1 cellular context compared by ENCODE assay signal in the genomic region with DNA sequence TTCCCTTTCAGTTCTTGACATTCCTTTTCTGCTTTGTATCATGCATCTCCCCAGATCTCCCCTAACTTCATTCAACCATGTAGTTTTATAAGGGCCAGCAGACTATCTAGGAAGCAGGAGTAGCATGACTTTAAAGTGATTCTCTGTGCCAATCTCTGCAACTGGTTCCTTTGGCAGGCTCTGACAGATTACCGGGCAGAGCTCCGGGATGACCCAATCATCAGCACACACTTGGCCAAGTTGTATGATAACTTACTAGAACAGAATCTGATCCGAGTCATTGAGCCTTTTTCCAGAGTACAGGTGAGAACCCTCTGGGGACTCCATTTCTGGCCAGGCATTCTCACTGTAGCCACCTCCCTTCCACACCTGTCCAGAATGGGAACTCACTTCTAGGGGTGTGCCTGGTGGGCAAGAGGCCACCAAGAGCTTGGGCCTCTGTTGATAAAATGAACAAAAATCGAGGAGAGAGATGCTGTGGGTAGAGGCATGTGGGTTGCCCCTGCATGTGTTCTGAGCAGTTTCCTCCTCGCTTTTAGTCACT.
TF ChIP-seq lines count a peak whose summit lies in the region.

No MANE protein-coding gene starts in this region.

TF ChIP-seq in GM23338, 12 proteins besides CTCF, POLR2A, EP300 and RAD21:
- no peak for TF ChIP-seq ZNF331 (CRISPR knock-in tag; IDR thresholded peaks at IDR 0.05; ENCODE audit: low read depth)
- TF ChIP-seq, protein P1, sequence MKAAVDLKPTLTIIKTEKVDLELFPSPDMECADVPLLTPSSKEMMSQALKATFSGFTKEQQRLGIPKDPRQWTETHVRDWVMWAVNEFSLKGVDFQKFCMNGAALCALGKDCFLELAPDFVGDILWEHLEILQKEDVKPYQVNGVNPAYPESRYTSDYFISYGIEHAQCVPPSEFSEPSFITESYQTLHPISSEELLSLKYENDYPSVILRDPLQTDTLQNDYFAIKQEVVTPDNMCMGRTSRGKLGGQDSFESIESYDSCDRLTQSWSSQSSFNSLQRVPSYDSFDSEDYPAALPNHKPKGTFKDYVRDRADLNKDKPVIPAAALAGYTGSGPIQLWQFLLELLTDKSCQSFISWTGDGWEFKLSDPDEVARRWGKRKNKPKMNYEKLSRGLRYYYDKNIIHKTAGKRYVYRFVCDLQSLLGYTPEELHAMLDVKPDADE (IDR thresholded peaks at IDR 0.05): no peak
- TF ChIP-seq, protein P2, sequence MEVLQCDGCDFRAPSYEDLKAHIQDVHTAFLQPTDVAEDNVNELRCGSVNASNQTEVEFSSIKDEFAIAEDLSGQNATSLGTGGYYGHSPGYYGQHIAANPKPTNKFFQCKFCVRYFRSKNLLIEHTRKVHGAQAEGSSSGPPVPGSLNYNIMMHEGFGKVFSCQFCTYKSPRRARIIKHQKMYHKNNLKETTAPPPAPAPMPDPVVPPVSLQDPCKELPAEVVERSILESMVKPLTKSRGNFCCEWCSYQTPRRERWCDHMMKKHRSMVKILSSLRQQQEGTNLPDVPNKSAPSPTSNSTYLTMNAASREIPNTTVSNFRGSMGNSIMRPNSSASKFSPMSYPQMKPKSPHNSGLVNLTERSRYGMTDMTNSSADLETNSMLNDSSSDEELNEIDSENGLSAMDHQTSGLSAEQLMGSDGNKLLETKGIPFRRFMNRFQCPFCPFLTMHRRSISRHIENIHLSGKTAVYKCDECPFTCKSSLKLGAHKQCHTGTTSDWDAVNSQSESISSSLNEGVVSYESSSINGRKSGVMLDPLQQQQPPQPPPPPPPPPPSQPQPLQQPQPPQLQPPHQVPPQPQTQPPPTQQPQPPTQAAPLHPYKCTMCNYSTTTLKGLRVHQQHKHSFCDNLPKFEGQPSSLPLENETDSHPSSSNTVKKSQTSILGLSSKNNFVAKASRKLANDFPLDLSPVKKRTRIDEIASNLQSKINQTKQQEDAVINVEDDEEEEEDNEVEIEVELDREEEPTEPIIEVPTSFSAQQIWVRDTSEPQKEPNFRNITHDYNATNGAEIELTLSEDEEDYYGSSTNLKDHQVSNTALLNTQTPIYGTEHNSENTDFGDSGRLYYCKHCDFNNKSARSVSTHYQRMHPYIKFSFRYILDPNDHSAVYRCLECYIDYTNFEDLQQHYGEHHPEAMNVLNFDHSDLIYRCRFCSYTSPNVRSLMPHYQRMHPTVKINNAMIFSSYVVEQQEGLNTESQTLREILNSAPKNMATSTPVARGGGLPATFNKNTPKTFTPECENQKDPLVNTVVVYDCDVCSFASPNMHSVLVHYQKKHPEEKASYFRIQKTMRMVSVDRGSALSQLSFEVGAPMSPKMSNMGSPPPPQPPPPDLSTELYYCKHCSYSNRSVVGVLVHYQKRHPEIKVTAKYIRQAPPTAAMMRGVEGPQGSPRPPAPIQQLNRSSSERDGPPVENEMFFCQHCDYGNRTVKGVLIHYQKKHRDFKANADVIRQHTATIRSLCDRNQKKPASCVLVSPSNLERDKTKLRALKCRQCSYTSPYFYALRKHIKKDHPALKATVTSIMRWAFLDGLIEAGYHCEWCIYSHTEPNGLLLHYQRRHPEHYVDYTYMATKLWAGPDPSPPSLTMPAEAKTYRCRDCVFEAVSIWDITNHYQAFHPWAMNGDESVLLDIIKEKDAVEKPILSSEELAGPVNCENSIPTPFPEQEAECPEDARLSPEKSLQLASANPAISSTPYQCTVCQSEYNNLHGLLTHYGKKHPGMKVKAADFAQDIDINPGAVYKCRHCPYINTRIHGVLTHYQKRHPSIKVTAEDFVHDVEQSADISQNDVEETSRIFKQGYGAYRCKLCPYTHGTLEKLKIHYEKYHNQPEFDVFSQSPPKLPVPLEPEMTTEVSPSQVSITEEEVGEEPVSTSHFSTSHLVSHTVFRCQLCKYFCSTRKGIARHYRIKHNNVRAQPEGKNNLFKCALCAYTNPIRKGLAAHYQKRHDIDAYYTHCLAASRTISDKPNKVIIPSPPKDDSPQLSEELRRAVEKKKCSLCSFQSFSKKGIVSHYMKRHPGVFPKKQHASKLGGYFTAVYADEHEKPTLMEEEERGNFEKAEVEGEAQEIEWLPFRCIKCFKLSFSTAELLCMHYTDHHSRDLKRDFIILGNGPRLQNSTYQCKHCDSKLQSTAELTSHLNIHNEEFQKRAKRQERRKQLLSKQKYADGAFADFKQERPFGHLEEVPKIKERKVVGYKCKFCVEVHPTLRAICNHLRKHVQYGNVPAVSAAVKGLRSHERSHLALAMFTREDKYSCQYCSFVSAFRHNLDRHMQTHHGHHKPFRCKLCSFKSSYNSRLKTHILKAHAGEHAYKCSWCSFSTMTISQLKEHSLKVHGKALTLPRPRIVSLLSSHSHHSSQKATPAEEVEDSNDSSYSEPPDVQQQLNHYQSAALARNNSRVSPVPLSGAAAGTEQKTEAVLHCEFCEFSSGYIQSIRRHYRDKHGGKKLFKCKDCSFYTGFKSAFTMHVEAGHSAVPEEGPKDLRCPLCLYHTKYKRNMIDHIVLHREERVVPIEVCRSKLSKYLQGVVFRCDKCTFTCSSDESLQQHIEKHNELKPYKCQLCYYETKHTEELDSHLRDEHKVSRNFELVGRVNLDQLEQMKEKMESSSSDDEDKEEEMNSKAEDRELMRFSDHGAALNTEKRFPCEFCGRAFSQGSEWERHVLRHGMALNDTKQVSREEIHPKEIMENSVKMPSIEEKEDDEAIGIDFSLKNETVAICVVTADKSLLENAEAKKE (CRISPR knock-in tag; IDR thresholded peaks at IDR 0.05): no peak
- no peak for TF ChIP-seq POLR2AphosphoS5 (IDR thresholded peaks at IDR 0.05; ENCODE audit: low read depth)
- no peak for TF ChIP-seq CREB1 (CRISPR knock-in tag; IDR thresholded peaks at IDR 0.05; ENCODE audit: low read depth)
- no peak for TF ChIP-seq EZH2phosphoT487 (IDR thresholded peaks at IDR 0.05; ENCODE audit: unreplicated experiment)
- TF ChIP-seq STAT1 (IDR thresholded peaks at IDR 0.05; ENCODE audit: unreplicated experiment): no peak
- TF ChIP-seq JUNB (IDR thresholded peaks at IDR 0.05; ENCODE audit: unreplicated experiment): no peak
- TF ChIP-seq, protein P3, sequence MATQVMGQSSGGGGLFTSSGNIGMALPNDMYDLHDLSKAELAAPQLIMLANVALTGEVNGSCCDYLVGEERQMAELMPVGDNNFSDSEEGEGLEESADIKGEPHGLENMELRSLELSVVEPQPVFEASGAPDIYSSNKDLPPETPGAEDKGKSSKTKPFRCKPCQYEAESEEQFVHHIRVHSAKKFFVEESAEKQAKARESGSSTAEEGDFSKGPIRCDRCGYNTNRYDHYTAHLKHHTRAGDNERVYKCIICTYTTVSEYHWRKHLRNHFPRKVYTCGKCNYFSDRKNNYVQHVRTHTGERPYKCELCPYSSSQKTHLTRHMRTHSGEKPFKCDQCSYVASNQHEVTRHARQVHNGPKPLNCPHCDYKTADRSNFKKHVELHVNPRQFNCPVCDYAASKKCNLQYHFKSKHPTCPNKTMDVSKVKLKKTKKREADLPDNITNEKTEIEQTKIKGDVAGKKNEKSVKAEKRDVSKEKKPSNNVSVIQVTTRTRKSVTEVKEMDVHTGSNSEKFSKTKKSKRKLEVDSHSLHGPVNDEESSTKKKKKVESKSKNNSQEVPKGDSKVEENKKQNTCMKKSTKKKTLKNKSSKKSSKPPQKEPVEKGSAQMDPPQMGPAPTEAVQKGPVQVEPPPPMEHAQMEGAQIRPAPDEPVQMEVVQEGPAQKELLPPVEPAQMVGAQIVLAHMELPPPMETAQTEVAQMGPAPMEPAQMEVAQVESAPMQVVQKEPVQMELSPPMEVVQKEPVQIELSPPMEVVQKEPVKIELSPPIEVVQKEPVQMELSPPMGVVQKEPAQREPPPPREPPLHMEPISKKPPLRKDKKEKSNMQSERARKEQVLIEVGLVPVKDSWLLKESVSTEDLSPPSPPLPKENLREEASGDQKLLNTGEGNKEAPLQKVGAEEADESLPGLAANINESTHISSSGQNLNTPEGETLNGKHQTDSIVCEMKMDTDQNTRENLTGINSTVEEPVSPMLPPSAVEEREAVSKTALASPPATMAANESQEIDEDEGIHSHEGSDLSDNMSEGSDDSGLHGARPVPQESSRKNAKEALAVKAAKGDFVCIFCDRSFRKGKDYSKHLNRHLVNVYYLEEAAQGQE (IDR thresholded peaks at IDR 0.05; ENCODE audit: unreplicated experiment): no peak
- TF ChIP-seq NANOG (IDR thresholded peaks at IDR 0.05; ENCODE audit: borderline replicate concordance): no peak
- no peak for TF ChIP-seq EZH2 (IDR thresholded peaks at IDR 0.05; ENCODE audit: low read depth, unreplicated experiment)
- TF ChIP-seq ZNF114 (CRISPR knock-in tag; IDR thresholded peaks at IDR 0.05): no peak
TF ChIP-seq in GM23338: peak in this region for 0.
